Comparison of ENCODE assay signal across 23 cellular contexts in genomic region chr5:76487784-76488183, GRCh38.
DNase-seq lines count a peak whose midpoint lies in the region; ATAC-seq, FAIRE-seq and TF ChIP-seq lines count a peak whose summit lies in the region.
"Had no signal": no experiment of that assay in that cellular context is flagged by ENCODE, and none has a peak within 500 bp of the region (broad histone marks: within the 10 kb centered on the region; RNA-seq: fewer than 3 reads in every experiment).

No MANE protein-coding gene starts in this region.

- no peak for TF ChIP-seq CTCF in HepG2 (CRISPR knock-in tag; IDR thresholded peaks at IDR 0.05)
- no peak for TF ChIP-seq CTCF in right lobe of liver (IDR thresholded peaks at IDR 0.05)
- TF ChIP-seq CTCF in H9 (conservative IDR thresholded peaks at IDR 0.05), result no peak
- TF ChIP-seq CTCF in WERI-Rb-1 (IDR thresholded peaks at IDR 0.05; ENCODE audit: low read depth, low read length), result no peak
- TF ChIP-seq CTCF in H1 (IDR thresholded peaks at IDR 0.05; ENCODE audit: control extremely low read depth in 1 of 3, insufficient read depth in 1 of 3, low read depth in 1 of 3, low read length in 3 of 3), result no peak
- no peak for TF ChIP-seq CTCF in testis (IDR thresholded peaks at IDR 0.05)

- no peak overlapping the region for H2BK5ac ChIP-seq in H9 (ENCODE audit: insufficient read length, low read length)
- no peak overlapping the region; the same call in 1 of the 2 replicates for H2BK5ac ChIP-seq in H1 (ENCODE audit: low read depth, low read length)

- H3K36me3 Mint-ChIP-seq in H9 (ENCODE audit: insufficient read depth in 1 of 3, low read depth in 3 of 3), result no peaks in the 10 kb centered on the region
- H3K36me3 Mint-ChIP-seq in activated CD8-positive, alpha-beta T cell treated with anti-CD3 and anti-CD28 coated beads, Interleukin-2, amount 10 ng/mL, durations not matched to agents 7 days and 5 days (ENCODE audit: low read depth), result peaks cover 7% of the 10 kb centered on the region

- no peak for ATAC-seq in HepG2
- no peak for ATAC-seq in right lobe of liver
- ATAC-seq in activated CD8-positive, alpha-beta T cell treated with anti-CD3 and anti-CD28 coated beads, Interleukin-2, amount 10 ng/mL, durations not matched to agents 7 days and 5 days, result no peak
- ATAC-seq: A549 had no signal

- H3K4me3 Mint-ChIP-seq in H9, result no peak overlapping the region
- H3K4me3 Mint-ChIP-seq in activated CD8-positive, alpha-beta T cell treated with anti-CD3 and anti-CD28 coated beads, Interleukin-2, amount 10 ng/mL, durations not matched to agents 7 days and 5 days, result no peak overlapping the region
- H3K4me3 Mint-ChIP-seq: CD14-positive monocyte; CD4-positive, alpha-beta T cell; CD8-positive, alpha-beta memory T cell had no signal

- H2BK20ac ChIP-seq in H9 (ENCODE audit: low read depth, low read length, poor library complexity, severe bottlenecking), result no peak overlapping the region
- H2BK20ac ChIP-seq in H1 (ENCODE audit: low read length), result peak overlapping the region; percentile 84

- H4K5ac ChIP-seq in H9 (ENCODE audit: insufficient read length, low read depth, low read length) (no peak overlapping the region), H1 (ENCODE audit: insufficient read length, low read depth, low read length) (peak overlapping the region; percentile 7)

- H3K4ac ChIP-seq in H9 (ENCODE audit: low read depth, low read length) (no peak overlapping the region), H1 (replicated peaks; ENCODE audit: insufficient read length, low read depth, low read length) (no peak overlapping the region)

- H4K8ac ChIP-seq in H9 (replicated peaks; ENCODE audit: insufficient read length, low read depth, low read length) (no peak overlapping the region), H1 (ENCODE audit: extremely low read depth, insufficient read depth, low read length) (no peak overlapping the region)

- no peak for FAIRE-seq in HepG2 (lab: Jason Lieb, UNC)
- no peak for FAIRE-seq in H1 (lab: Jason Lieb, UNC)
- FAIRE-seq: H54 had no signal

- TF ChIP-seq POLR2A in HepG2 (IDR thresholded peaks at IDR 0.05; ENCODE audit: insufficient read depth in 1 of 2, low read depth in 2 of 2, low read length in 2 of 2) (no peak), right lobe of liver (IDR thresholded peaks at IDR 0.05) (no peak), H1 (IDR thresholded peaks at IDR 0.05; ENCODE audit: control extremely low read depth in 1 of 2, low read depth in 2 of 2, low read length in 2 of 2) (no peak), testis (IDR thresholded peaks at IDR 0.05) (no peak)

- CTCF ChIA-PET in HepG2 (lab: Yijun Ruan, JAX; ENCODE audit: low intra/inter-chr PET ratio, low total read pairs), result no interaction called here
- CTCF ChIA-PET in H1 (lab: Charles Lee; ENCODE audit: partially characterized antibody), result interaction anchor here (0.6 to 1.9 kb wide), 8 partner anchors 7 to 172 kb away, joined by 3 to 5 read pairs (median 3); partner anchors contain the start of gene IQGAP2
- CTCF ChIA-PET in activated CD8-positive, alpha-beta T cell treated with anti-CD3 and anti-CD28 coated beads, Interleukin-2, amount 10 ng/mL, durations not matched to agents 7 days and 5 days (lab: Charles Lee), result no interaction called here

- TF ChIP-seq RAD21 in HepG2 (CRISPR knock-in tag; IDR thresholded peaks at IDR 0.05) (no peak), H1 (IDR thresholded peaks at IDR 0.05 in 1 of 2, conservative IDR thresholded peaks at IDR 0.05 in 1 of 2; ENCODE audit: low read depth in 2 of 2, low read length in 2 of 2) (no peak)

- H4K91ac ChIP-seq in H9 (ENCODE audit: insufficient read length, low read depth, low read length) (no peak overlapping the region), H1 (replicated peaks; ENCODE audit: insufficient read length, low read length) (peak overlapping the region; percentile 89)

- H2BK15ac ChIP-seq in H9 (ENCODE audit: low read depth, low read length) (no peak overlapping the region), H1 (ENCODE audit: low read length) (no peak overlapping the region)

- H3K27me3 ChIP-seq in HepG2 (ENCODE audit: control insufficient read depth in 1 of 2, insufficient read depth in 2 of 2, low read length in 2 of 2) (no peaks in the 10 kb centered on the region), right lobe of liver (no peaks in the 10 kb centered on the region), H9 (ENCODE audit: insufficient read depth, low read length) (no peaks in the 10 kb centered on the region), WERI-Rb-1 (ENCODE audit: insufficient read depth, low read depth, severe bottlenecking) (no peaks in the 10 kb centered on the region), H1 (replicated peaks in 1 of 4; ENCODE audit: control insufficient read depth in 3 of 4, extremely low read depth in 1 of 4, insufficient read depth in 3 of 4, low read length in 3 of 4) (no peaks in the 10 kb centered on the region), testis (no peaks in the 10 kb centered on the region)
- H3K27me3 ChIP-seq: BE2C; BLaER1 treated with 17β-estradiol and CSF1 and Interleukin-3, amounts not matched to agents 10 nM and 100 nM had no signal

- in situ Hi-C loops in HepG2 (cut with HindIII; ENCODE audit: extremely low pct_ligation_motif_present, low pct_unique_long_range_greater_than_20kb), result no loop called here

- H3K79me2 ChIP-seq in HepG2 (ENCODE audit: insufficient read depth, low read length) (peaks cover 34% of the 10 kb centered on the region), H9 (ENCODE audit: insufficient read depth, low read length) (peaks cover 6% of the 10 kb centered on the region; the same call in 1 of the 2 replicates), H1 (ENCODE audit: control insufficient read depth in 1 of 2, insufficient read depth in 2 of 2, low read length in 2 of 2) (peaks cover 0 to 37% of the 10 kb centered on the region in 2 experiments; a peak in 2 of 4 replicates)

- H3T11ph ChIP-seq in H9 (ENCODE audit: low read length), result no peak overlapping the region

- no peak overlapping the region for H3K56ac ChIP-seq in H9 (ENCODE audit: insufficient read length, low read depth, low read length)
- no peak overlapping the region for H3K56ac ChIP-seq in H1 (replicated peaks; ENCODE audit: insufficient read length, low read depth, low read length)

- H3K4me2 ChIP-seq in HepG2 (ENCODE audit: low read depth, low read length) (no peak overlapping the region), H9 (ENCODE audit: insufficient read depth, insufficient read length, low read length) (no peak overlapping the region), H1 (ENCODE audit: insufficient read depth in 1 of 2, low read depth in 2 of 2, low read length in 2 of 2) (no peak overlapping the region)
- H3K4me2 ChIP-seq: A549; BLaER1 treated with 17β-estradiol and CSF1 and Interleukin-3, amounts not matched to agents 10 nM and 100 nM had no signal

- DNase-seq in HepG2 (ENCODE audit: low spot score), result no peak
- DNase-seq in right lobe of liver, result no peak
- no peak for DNase-seq in H9
- peak; percentile 22 for DNase-seq in WERI-Rb-1
- DNase-seq in H1 (ENCODE audit: low read depth in 1 of 2, low spot score in 2 of 2), result no peak
- no peak for DNase-seq in testis
- no peak for DNase-seq in activated CD8-positive, alpha-beta T cell treated with anti-CD3 and anti-CD28 coated beads, Interleukin-2, amount 10 ng/mL, durations not matched to agents 7 days and 5 days
- DNase-seq in inferior parietal cortex (ENCODE audit: extremely low spot score), result no peak
- DNase-seq: 8988T; ACHN; AML-193; BE2C; CD4-positive, alpha-beta T cell; CD8-positive, alpha-beta memory T cell; DMS79; EL; GDM1; GM23248; HCEC 1CT had no signal

- H2BK120ac ChIP-seq in H9 (ENCODE audit: low read depth, low read length, poor library complexity, severe bottlenecking), result no peak overlapping the region
- H2BK120ac ChIP-seq in H1 (replicated peaks; ENCODE audit: low read depth, low read length), result peak overlapping the region; percentile 62

- no peak overlapping the region for H3K18ac ChIP-seq in H9 (ENCODE audit: insufficient read length, low read depth, low read length)
- H3K18ac ChIP-seq in H1 (ENCODE audit: extremely low read depth, low read length), result peak overlapping the region; percentile 41

- no peaks in the 10 kb centered on the region for H3K27me3 Mint-ChIP-seq in H9 (ENCODE audit: low read depth)
- no peaks in the 10 kb centered on the region for H3K27me3 Mint-ChIP-seq in activated CD8-positive, alpha-beta T cell treated with anti-CD3 and anti-CD28 coated beads, Interleukin-2, amount 10 ng/mL, durations not matched to agents 7 days and 5 days (ENCODE audit: low read depth)
- H3K27me3 Mint-ChIP-seq: CD4-positive, alpha-beta T cell; CD8-positive, alpha-beta memory T cell had no signal

- H3K23me2 ChIP-seq in H9 (ENCODE audit: insufficient read length, low read depth, low read length, poor library complexity, severe bottlenecking) (peaks cover 3% of the 10 kb centered on the region), H1 (ENCODE audit: low read depth, low read length) (peaks cover 2% of the 10 kb centered on the region; the same call in 1 of the 2 replicates)

- no TSS peak for BruUV-seq in HepG2 (replicated peaks; lab: Mats Ljungman, UMichigan)

- H3K4me3 ChIP-seq in HepG2 (replicated peaks in 1 of 3; ENCODE audit: insufficient read depth in 1 of 3, low read depth in 2 of 3, low read length in 3 of 3), result no peak overlapping the region
- no peak overlapping the region for H3K4me3 ChIP-seq in right lobe of liver
- no peak overlapping the region for H3K4me3 ChIP-seq in WERI-Rb-1 (ENCODE audit: low read depth, low read length)
- no peak overlapping the region for H3K4me3 ChIP-seq in H1 (ENCODE audit: extremely low read depth in 1 of 4, insufficient read depth in 2 of 4, low read depth in 3 of 4, low read length in 4 of 4)
- no peak overlapping the region for H3K4me3 ChIP-seq in testis
- H3K4me3 ChIP-seq: A549; BLaER1 treated with 17β-estradiol and CSF1 and Interleukin-3, amounts not matched to agents 10 nM and 100 nM; GM23248 had no signal

- no peak overlapping the region for H2AFZ ChIP-seq in HepG2 (ENCODE audit: low read length)
- no peak overlapping the region for H2AFZ ChIP-seq in H9 (ENCODE audit: low read length)
- H2AFZ ChIP-seq in H1 (ENCODE audit: low read length), result no peak overlapping the region
- H2AFZ ChIP-seq: GM23248 had no signal

- POLR2A ChIA-PET in HepG2 (lab: Yijun Ruan, JAX) (interaction anchor here (1.6 kb wide), 1 partner anchor 8 kb away, joined by 3 read pairs; no protein-coding TSS in a partner anchor), H1 (lab: Charles Lee; ENCODE audit: partially characterized antibody) (interaction anchor here (1.0 to 1.1 kb wide), 2 partner anchors 9 to 12 kb away, joined by 3 read pairs; no protein-coding TSS in a partner anchor)
- POLR2A ChIA-PET in activated CD8-positive, alpha-beta T cell treated with anti-CD3 and anti-CD28 coated beads, Interleukin-2, amount 10 ng/mL, durations not matched to agents 7 days and 5 days (lab: Charles Lee), result no interaction called here

- H3K9me3 Mint-ChIP-seq in H9, result no peaks in the 10 kb centered on the region
- H3K9me3 Mint-ChIP-seq in activated CD8-positive, alpha-beta T cell treated with anti-CD3 and anti-CD28 coated beads, Interleukin-2, amount 10 ng/mL, durations not matched to agents 7 days and 5 days (ENCODE audit: insufficient read depth), result no peaks in the 10 kb centered on the region
- H3K9me3 Mint-ChIP-seq: CD14-positive monocyte; CD4-positive, alpha-beta T cell; CD8-positive, alpha-beta memory T cell had no signal

- no peaks in the 10 kb centered on the region for H3K9me3 ChIP-seq in HepG2 (ENCODE audit: low read length)
- no peaks in the 10 kb centered on the region for H3K9me3 ChIP-seq in right lobe of liver
- H3K9me3 ChIP-seq in H9 (ENCODE audit: control insufficient read depth, low read depth, low read length), result no peaks in the 10 kb centered on the region
- no peaks in the 10 kb centered on the region for H3K9me3 ChIP-seq in WERI-Rb-1 (ENCODE audit: severe bottlenecking)
- no peaks in the 10 kb centered on the region for H3K9me3 ChIP-seq in H1 (ENCODE audit: insufficient read depth in 2 of 2, low read depth in 1 of 2, low read length in 1 of 2)
- no peaks in the 10 kb centered on the region for H3K9me3 ChIP-seq in testis
- H3K9me3 ChIP-seq: A549, BE2C had no signal

- H3K4me1 Mint-ChIP-seq in H9, result peaks cover 69 to 76% of the 10 kb centered on the region in 2 experiments
- H3K4me1 Mint-ChIP-seq in activated CD8-positive, alpha-beta T cell treated with anti-CD3 and anti-CD28 coated beads, Interleukin-2, amount 10 ng/mL, durations not matched to agents 7 days and 5 days (ENCODE audit: low read depth), result peaks cover 9% of the 10 kb centered on the region

- intact Hi-C loops in HepG2 (cut with micrococcal nuclease; ENCODE audit: unreplicated experiment), result no loop called here
- intact Hi-C loops in right lobe of liver (cut with DNase I), result no loop called here
- intact Hi-C loops in testis (cut with DNase I; ENCODE audit: low total_unique reads), result no loop called here

- H3K27ac ChIP-seq in HepG2 (ENCODE audit: extremely low read length, insufficient read depth, low read length), result no peak overlapping the region
- H3K27ac ChIP-seq in right lobe of liver, result no peak overlapping the region
- no peak overlapping the region for H3K27ac ChIP-seq in H9 (ENCODE audit: insufficient read length, low read depth, low read length)
- H3K27ac ChIP-seq in WERI-Rb-1, result peak overlapping the region; percentile 81
- H3K27ac ChIP-seq in H1 (ENCODE audit: low read depth, low read length), result no peak overlapping the region
- H3K27ac ChIP-seq in testis, result no peak overlapping the region
- H3K27ac ChIP-seq: A549; BLaER1 treated with 17β-estradiol and CSF1 and Interleukin-3, amounts not matched to agents 10 nM and 100 nM; GM23248 had no signal

- H3K14ac ChIP-seq in H9 (ENCODE audit: insufficient read depth, low read length), result no peak overlapping the region
- H3K14ac ChIP-seq in H1 (ENCODE audit: insufficient read length), result no peak overlapping the region

- no peak overlapping the region for H3K27ac Mint-ChIP-seq in H9
- no peak overlapping the region for H3K27ac Mint-ChIP-seq in activated CD8-positive, alpha-beta T cell treated with anti-CD3 and anti-CD28 coated beads, Interleukin-2, amount 10 ng/mL, durations not matched to agents 7 days and 5 days
- H3K27ac Mint-ChIP-seq: CD4-positive, alpha-beta T cell had no signal

- H3K9ac ChIP-seq in HepG2 (ENCODE audit: insufficient read depth, low read depth, low read length) (no peak overlapping the region), H9 (ENCODE audit: extremely low read depth, insufficient read length, low read length) (no peak overlapping the region), H1 (replicated peaks in 1 of 4; ENCODE audit: extremely low read depth in 1 of 4, low read depth in 3 of 4, low read length in 3 of 4) (no peak overlapping the region)
- H3K9ac ChIP-seq: BLaER1 treated with 17β-estradiol and CSF1 and Interleukin-3, amounts not matched to agents 10 nM and 100 nM; GM23248 had no signal

- H2AK5ac ChIP-seq in H9 (ENCODE audit: insufficient read length, low read length) (peak overlapping the region; percentile 25), H1 (ENCODE audit: low read depth, low read length) (peak overlapping the region; percentile 75; the same call in 1 of the 2 replicates)

- WGBS in HepG2 (ENCODE audit: low lambda C conversion rate), result 100% methylated on average over 1 of the region's 1 CpG
- 33% methylated on average over 1 of the region's 1 CpG for WGBS in right lobe of liver (ENCODE audit: insufficient coverage, low coverage, low lambda C conversion rate, missing lambda C conversion rate)
- no CpG with 5 or more reads among the region's 1 CpG for WGBS in H9 (ENCODE audit: extremely low coverage, insufficient read length, low lambda C conversion rate)
- 91% methylated on average over 1 of the region's 1 CpG; no CpG with 5 or more reads in 1 of the 2 experiments for WGBS in H1 (ENCODE audit: extremely low coverage in 1 of 2, insufficient coverage in 1 of 2, insufficient read length in 1 of 2, insufficient replicate concordance in 2 of 2, low coverage in 1 of 2, low lambda C conversion rate in 2 of 2, missing lambda C conversion rate in 1 of 2), 2 experiments
- 42 to 57% methylated on average over 1 of the region's 1 CpG for WGBS in testis, 2 donors

- TF ChIP-seq EP300 in HepG2 (IDR thresholded peaks at IDR 0.05; ENCODE audit: low read depth in 2 of 2, low read length in 2 of 2), result no peak
- no peak for TF ChIP-seq EP300 in HepG2 (CRISPR knock-in tag; IDR thresholded peaks at IDR 0.05; ENCODE audit: borderline replicate concordance)
- no peak for TF ChIP-seq EP300 in H1 (IDR thresholded peaks at IDR 0.05; ENCODE audit: borderline replicate concordance in 1 of 2, low read depth in 2 of 2, low read length in 2 of 2)

- H3K36me3 ChIP-seq in HepG2 (replicated peaks in 1 of 2; ENCODE audit: control insufficient read depth in 1 of 2, insufficient read depth in 2 of 2, low read length in 2 of 2) (no peaks in the 10 kb centered on the region; a peak in 1 of 5 replicates), right lobe of liver (no peaks in the 10 kb centered on the region), WERI-Rb-1 (no peaks in the 10 kb centered on the region), H1 (ENCODE audit: control insufficient read depth in 2 of 4, insufficient read depth in 4 of 4, low read length in 3 of 4) (no peaks in the 10 kb centered on the region), testis (ENCODE audit: low read depth, missing control alignments) (no peaks in the 10 kb centered on the region)
- H3K36me3 ChIP-seq: BE2C had no signal

- H3K4me1 ChIP-seq in HepG2 (ENCODE audit: insufficient read depth, low read length) (peaks cover 65% of the 10 kb centered on the region), right lobe of liver (peaks cover 0 to 45% (median 18%) of the 10 kb centered on the region in 4 donors), H9 (ENCODE audit: insufficient read depth, low read length) (peaks cover 36% of the 10 kb centered on the region), H1 (replicated peaks in 1 of 4; ENCODE audit: control insufficient read depth in 3 of 4, insufficient read depth in 4 of 4, low read length in 3 of 4) (peaks cover 10 to 46% (median 38%) of the 10 kb centered on the region in 4 experiments), testis (no peaks in the 10 kb centered on the region)
- H3K4me1 ChIP-seq: BE2C had no signal

- H4K20me1 ChIP-seq in HepG2 (ENCODE audit: insufficient read depth, low read length), result no peaks in the 10 kb centered on the region
- peaks cover 2% of the 10 kb centered on the region for H4K20me1 ChIP-seq in H9 (ENCODE audit: control insufficient read depth, insufficient read depth, insufficient read length)
- no peaks in the 10 kb centered on the region for H4K20me1 ChIP-seq in H1 (replicated peaks in 1 of 2; ENCODE audit: control insufficient read depth in 1 of 2, insufficient read depth in 2 of 2, low read length in 2 of 2)

- H3K79me1 ChIP-seq in H9 (ENCODE audit: insufficient read depth, low read depth, low read length, poor library complexity, severe bottlenecking) (no peaks in the 10 kb centered on the region), H1 (ENCODE audit: low read depth, low read length) (peaks cover 5% of the 10 kb centered on the region; the same call in 1 of the 2 replicates)

- H2BK12ac ChIP-seq in H9 (ENCODE audit: insufficient read length, low read depth, low read length) (no peak overlapping the region), H1 (ENCODE audit: low read depth, low read length) (peak overlapping the region; percentile 10; the same call in 1 of the 2 replicates)

- H3K23ac ChIP-seq in H9 (ENCODE audit: insufficient read length, low read depth, low read length) (no peak overlapping the region), H1 (ENCODE audit: insufficient read length) (no peak overlapping the region)
